In genomic region chr1:230458509-230458908, GRCh38 we compare ENCODE assay signal across 17 cellular contexts. TPM values are rescaled to one million over a fixed set of nuclear protein-coding genes. Genes with fewer than 3 reads are reported as not detected.
DNase-seq lines count a peak whose midpoint lies in the region; ATAC-seq, FAIRE-seq and TF ChIP-seq lines count a peak whose summit lies in the region.
"Had no signal": no experiment of that assay in that cellular context is flagged by ENCODE, and none has a peak within 500 bp of the region (broad histone marks: within the 10 kb centered on the region; RNA-seq: fewer than 3 reads in every experiment).

No MANE protein-coding gene starts in this region.

- no peaks in the 10 kb centered on the region for H3K36me3 ChIP-seq in BLaER1 treated with 17β-estradiol and CSF1 and Interleukin-3, amounts not matched to agents 10 nM and 100 nM
- no peaks in the 10 kb centered on the region for H3K36me3 ChIP-seq in brain microvascular endothelial cell (replicated peaks)
- H3K36me3 ChIP-seq in HepG2 (replicated peaks in 1 of 2; ENCODE audit: control insufficient read depth in 1 of 2, insufficient read depth in 2 of 2, low read length in 2 of 2) = no peaks in the 10 kb centered on the region
- no peaks in the 10 kb centered on the region for H3K36me3 ChIP-seq in suprapubic skin
- H3K36me3 ChIP-seq in SJCRH30 = no peaks in the 10 kb centered on the region
- H3K36me3 ChIP-seq: right lobe of liver, tibial nerve had no signal

- H3K27me3 ChIP-seq in BLaER1 treated with 17β-estradiol and CSF1 and Interleukin-3, amounts not matched to agents 10 nM and 100 nM = no peaks in the 10 kb centered on the region
- H3K27me3 ChIP-seq in brain microvascular endothelial cell (replicated peaks) (no peaks in the 10 kb centered on the region), HepG2 (ENCODE audit: control insufficient read depth in 1 of 2, insufficient read depth in 2 of 2, low read length in 2 of 2) (peaks cover 0 to 3% of the 10 kb centered on the region in 2 experiments; a peak in 1 of 5 replicates), suprapubic skin (peaks cover 9% of the 10 kb centered on the region), SJCRH30 (no peaks in the 10 kb centered on the region)
- H3K27me3 ChIP-seq: right lobe of liver, tibial nerve had no signal

- TF ChIP-seq EP300 in HepG2 (IDR thresholded peaks at IDR 0.05; ENCODE audit: low read depth in 2 of 2, low read length in 2 of 2) = no peak
- TF ChIP-seq EP300 in HepG2 (CRISPR knock-in tag; IDR thresholded peaks at IDR 0.05; ENCODE audit: borderline replicate concordance) = no peak
- TF ChIP-seq EP300 in suprapubic skin (IDR thresholded peaks at IDR 0.05) = no peak

- no TSS peak for BruUV-seq in HepG2 (replicated peaks; lab: Mats Ljungman, UMichigan)

- H2AFZ ChIP-seq in HepG2 (ENCODE audit: low read length) = no peak overlapping the region

- 0 out of 22 replicates have a peak, but pooled peaks cover 0 to 4% (median 0%) of the 10 kb centered on the region in 11 experiments for H3K9me3 ChIP-seq in BLaER1 treated with 17β-estradiol and CSF1 and Interleukin-3, amounts not matched to agents 10 nM and 100 nM (replicated peaks in 1 of 11)
- H3K9me3 ChIP-seq in HepG2 (ENCODE audit: low read length) (no peaks in the 10 kb centered on the region), suprapubic skin (no peaks in the 10 kb centered on the region), SJCRH30 (replicated peaks) (no peaks in the 10 kb centered on the region; the same call in 1 of the 2 replicates)
- H3K9me3 ChIP-seq: right lobe of liver, tibial nerve had no signal

- intact Hi-C loops in HepG2 (cut with micrococcal nuclease; ENCODE audit: unreplicated experiment) = no loop called here

- TF ChIP-seq CTCF in brain microvascular endothelial cell (IDR thresholded peaks at IDR 0.05; ENCODE audit: low read depth, low read length, missing control alignments) = no peak
- TF ChIP-seq CTCF in HepG2 (CRISPR knock-in tag; IDR thresholded peaks at IDR 0.05) = no peak
- TF ChIP-seq CTCF in suprapubic skin (IDR thresholded peaks at IDR 0.05) = no peak
- TF ChIP-seq CTCF in osteocyte (IDR thresholded peaks at IDR 0.05) = no peak

- peaks cover 26% of the 10 kb centered on the region for H3K27me3 Mint-ChIP-seq in osteocyte (ENCODE audit: unreplicated experiment)

- no peak for ATAC-seq in HepG2
- ATAC-seq: T-helper 17 cell had no signal

- CTCF ChIA-PET in HepG2 (lab: Yijun Ruan, JAX; ENCODE audit: low intra/inter-chr PET ratio, low total read pairs) = no interaction called here

- no peak overlapping the region for H3K27ac Mint-ChIP-seq in osteocyte (ENCODE audit: unreplicated experiment)
- H3K27ac Mint-ChIP-seq: T-helper 17 cell had no signal

- POLR2A ChIA-PET in HepG2 (lab: Yijun Ruan, JAX) = no interaction called here

- WGBS in HepG2 (ENCODE audit: low lambda C conversion rate) = 0% methylated on average over 1 of the region's 1 CpG
- WGBS in suprapubic skin = 25% methylated on average over 1 of the region's 1 CpG

- H4K20me1 ChIP-seq in BLaER1 treated with 17β-estradiol and CSF1 and Interleukin-3, amounts not matched to agents 10 nM and 100 nM = no peaks in the 10 kb centered on the region
- no peaks in the 10 kb centered on the region for H4K20me1 ChIP-seq in HepG2 (ENCODE audit: insufficient read depth, low read length)

- TF ChIP-seq RAD21 in HepG2 (CRISPR knock-in tag; IDR thresholded peaks at IDR 0.05) = no peak

- peak overlapping the region in 9 of 11 experiments; percentile 49 to 98 (median 89); a peak in 17 of 22 replicates for H3K27ac ChIP-seq in BLaER1 treated with 17β-estradiol and CSF1 and Interleukin-3, amounts not matched to agents 10 nM and 100 nM
- peak overlapping the region; percentile 1 for H3K27ac ChIP-seq in brain microvascular endothelial cell
- H3K27ac ChIP-seq in HepG2 (ENCODE audit: extremely low read length, insufficient read depth, low read length) = no peak overlapping the region
- no peak overlapping the region for H3K27ac ChIP-seq in suprapubic skin
- H3K27ac ChIP-seq in SJCRH30 = no peak overlapping the region

- FAIRE-seq in HepG2 (lab: Jason Lieb, UNC) = no peak
- FAIRE-seq: colon had no signal

- DNase-seq in NAMALWA (ENCODE audit: low spot score) = peak; percentile 66
- no peak for DNase-seq in brain microvascular endothelial cell
- DNase-seq in HepG2 (ENCODE audit: low spot score) = no peak
- no peak for DNase-seq in epidermal melanocyte (ENCODE audit: insufficient read length, low spot score)
- no peak for DNase-seq in suprapubic skin (ENCODE audit: low spot score in 2 of 2)
- no peak for DNase-seq in osteocyte (ENCODE audit: extremely low spot score, unreplicated experiment)
- no peak for DNase-seq in SJCRH30
- DNase-seq: activated CD4-positive, alpha-beta T cell treated with anti-CD3 and anti-CD28 coated beads, Interleukin-2, amount 50 U/mL, for 48 hours; activated gamma-delta T cell; DMS79 treated with DMSO at 0.1 percent for 48 hours; head of caudate nucleus; NCI-H1092; right lobe of liver; T-helper 17 cell had no signal

- in situ Hi-C loops in brain microvascular endothelial cell (cut with HindIII; ENCODE audit: low pct_ligation_motif_present, low sequenced_read_pairs) = no loop called here
- in situ Hi-C loops in HepG2 (cut with HindIII; ENCODE audit: extremely low pct_ligation_motif_present, low pct_unique_long_range_greater_than_20kb) = no loop called here

- no peaks in the 10 kb centered on the region for H3K79me2 ChIP-seq in HepG2 (ENCODE audit: insufficient read depth, low read length)

- H3K9me3 Mint-ChIP-seq in osteocyte (ENCODE audit: unreplicated experiment) = no peaks in the 10 kb centered on the region

- TF ChIP-seq POLR2A in HepG2 (IDR thresholded peaks at IDR 0.05; ENCODE audit: insufficient read depth in 1 of 2, low read depth in 2 of 2, low read length in 2 of 2) (no peak), suprapubic skin (IDR thresholded peaks at IDR 0.05) (no peak)

- H3K9ac ChIP-seq in BLaER1 treated with 17β-estradiol and CSF1 and Interleukin-3, amounts not matched to agents 10 nM and 100 nM = peak overlapping the region in 7 of 11 experiments; percentile 23 to 81 (median 77); a peak in 13 of 22 replicates
- no peak overlapping the region for H3K9ac ChIP-seq in HepG2 (ENCODE audit: insufficient read depth, low read depth, low read length)

- H3K4me3 ChIP-seq in BLaER1 treated with 17β-estradiol and CSF1 and Interleukin-3, amounts not matched to agents 10 nM and 100 nM = no peak overlapping the region; a peak in 1 of 20 replicates
- no peak overlapping the region for H3K4me3 ChIP-seq in brain microvascular endothelial cell (ENCODE audit: low read depth, low read length)
- H3K4me3 ChIP-seq in HepG2 (replicated peaks in 1 of 3; ENCODE audit: insufficient read depth in 1 of 3, low read depth in 2 of 3, low read length in 3 of 3) = no peak overlapping the region
- no peak overlapping the region for H3K4me3 ChIP-seq in suprapubic skin
- H3K4me3 ChIP-seq in SJCRH30 = no peak overlapping the region
- H3K4me3 ChIP-seq: right lobe of liver, tibial nerve had no signal

- no peaks in the 10 kb centered on the region for H3K36me3 Mint-ChIP-seq in osteocyte (ENCODE audit: unreplicated experiment)

- H3K4me3 Mint-ChIP-seq in osteocyte (ENCODE audit: unreplicated experiment) = no peak overlapping the region
- H3K4me3 Mint-ChIP-seq: T-helper 17 cell had no signal

- peak overlapping the region in 8 of 11 experiments; percentile 29 to 89 (median 70); a peak in 16 of 22 replicates for H3K4me2 ChIP-seq in BLaER1 treated with 17β-estradiol and CSF1 and Interleukin-3, amounts not matched to agents 10 nM and 100 nM
- no peak overlapping the region for H3K4me2 ChIP-seq in HepG2 (ENCODE audit: low read depth, low read length)

- H3K4me1 ChIP-seq in BLaER1 treated with 17β-estradiol and CSF1 and Interleukin-3, amounts not matched to agents 10 nM and 100 nM = peaks cover 0 to 81% (median 25%) of the 10 kb centered on the region in 10 experiments; a peak in 14 of 20 replicates
- H3K4me1 ChIP-seq in HepG2 (ENCODE audit: insufficient read depth, low read length) = no peaks in the 10 kb centered on the region
- H3K4me1 ChIP-seq in suprapubic skin = no peaks in the 10 kb centered on the region
- no peaks in the 10 kb centered on the region for H3K4me1 ChIP-seq in SJCRH30
- H3K4me1 ChIP-seq: right lobe of liver, tibial nerve had no signal

- peaks cover 6% of the 10 kb centered on the region for H3K4me1 Mint-ChIP-seq in osteocyte (ENCODE audit: unreplicated experiment)
- H3K4me1 Mint-ChIP-seq: T-helper 17 cell had no signal

TF ChIP-seq in HepG2, 621 proteins besides CTCF, POLR2A, EP300 and RAD21:
- TF ChIP-seq ZNF232 (CRISPR knock-in tag; IDR thresholded peaks at IDR 0.05; ENCODE audit: borderline replicate concordance) (0 out of 2 replicates have a peak, but pooled peaks have one; percentile 50), NFKB2 (CRISPR knock-in tag; IDR thresholded peaks at IDR 0.05; ENCODE audit: borderline replicate concordance) (no peak)

RNA-seq across cellular contexts. Expression of gene PGBD5, which starts 32.4 kb away (rescaled TPM):
- total RNA-seq in HepG2 (2016; rRNA removed; fragmentation: Illumina TruSeq; extraction: Trizol) = 0.13 TPM in 2 replicates
- not detected in 2 replicates for total RNA-seq in HepG2 (2016; cell fraction: cytosol; rRNA removed; fragmentation: Illumina TruSeq; extraction: Trizol; ENCODE audit: low read depth)
- 0.13 and 0.15 TPM in 2 replicates for total RNA-seq in HepG2 (2016; cell fraction: insoluble cytoplasmic fraction; rRNA removed; fragmentation: Illumina TruSeq; extraction: Trizol)
- 0.10 and 0.12 TPM in 2 replicates for total RNA-seq in HepG2 (2016; cell fraction: membrane; rRNA removed; fragmentation: Illumina TruSeq; extraction: Trizol)
- total RNA-seq in HepG2 (2016; cell fraction: nucleus; rRNA removed; fragmentation: Illumina TruSeq; extraction: Trizol) = 0.06 and 0.13 TPM in 2 replicates
- polyA plus RNA-seq in HepG2 (2011; rRNA removed) = 0.04 and 0.07 TPM in 2 replicates
- 0.05 and 0.08 TPM in 2 replicates for polyA plus RNA-seq in HepG2 (2011; cell fraction: cytosol; rRNA removed)
- 0.02 and 0.10 TPM in 2 replicates for polyA plus RNA-seq in HepG2 (2011; cell fraction: nucleus; rRNA removed)
- polyA plus RNA-seq in HepG2 (2012) = not detected in 2 replicates
- 0.02 TPM in 1 of 2 replicates, not detected in the other for polyA plus RNA-seq in HepG2 (2016; cell fraction: cytosol; fragmentation: Illumina TruSeq; extraction: Trizol; ENCODE audit: low read depth)
- polyA plus RNA-seq in HepG2 (2016; cell fraction: insoluble cytoplasmic fraction; fragmentation: Illumina TruSeq; extraction: Trizol; ENCODE audit: low read depth) = 0.15 and 0.34 TPM in 2 replicates
- 0.05 and 0.16 TPM in 2 replicates for polyA plus RNA-seq in HepG2 (2016; cell fraction: membrane; fragmentation: Illumina TruSeq; extraction: Trizol; ENCODE audit: low read depth)
- 0.04 TPM in 1 of 2 replicates, not detected in the other for polyA plus RNA-seq in HepG2 (2016; cell fraction: nucleus; fragmentation: Illumina TruSeq; extraction: Trizol; ENCODE audit: insufficient read depth, low read depth)
- 0.20 and 4.5 TPM in 2 replicates for polyA minus RNA-seq in HepG2 (2011; rRNA and poly(A)+ RNA removed; ENCODE audit: low replicate concordance)
- not detected in 2 replicates for polyA minus RNA-seq in HepG2 (2011; cell fraction: cytosol; rRNA and poly(A)+ RNA removed)
- polyA minus RNA-seq in HepG2 (2011; cell fraction: nucleus; rRNA and poly(A)+ RNA removed) = 0.39 TPM in 1 of 2 replicates, not detected in the other
- total RNA-seq in suprapubic skin = 1 to 10 TPM in 1 of 4 donors, under 1 TPM in 3; 0.16 to 1.4 (median 0.51) TPM
- total RNA-seq in osteocyte = 1.0 and 1.1 TPM in 2 replicates
- 20.2 and 21.6 TPM in 2 replicates for total RNA-seq in SJCRH30 (2014; rRNA removed; shearing (Covaris generic))
- total RNA-seq: T-helper 17 cell had no signal

Comparison
In these comparisons a context has a peak if more than half of its experiments do, and no peak if none do; other contexts are left out.
1. H3K27ac ChIP-seq: peak in BLaER1 treated with 17β-estradiol and CSF1 and Interleukin-3, amounts not matched to agents 10 nM and 100 nM (9 of 11) and brain microvascular endothelial cell (single experiment); none in HepG2 (single experiment), suprapubic skin (single experiment) and SJCRH30 (single experiment).